Comparison of ENCODE assay signal across 1 cellular context in genomic region chr15:28986108-28986507, GRCh38.
TF ChIP-seq lines count a peak whose summit lies in the region.

No MANE protein-coding gene starts in this region.

TF ChIP-seq in H1, 55 proteins besides CTCF, POLR2A, EP300 and RAD21:
- TF ChIP-seq SIN3A (conservative IDR thresholded peaks at IDR 0.05 in 1 of 2, IDR thresholded peaks at IDR 0.05 in 1 of 2; ENCODE audit: low read depth in 1 of 2, low read length in 2 of 2) = no peak
- no peak for TF ChIP-seq NANOG (IDR thresholded peaks at IDR 0.05; ENCODE audit: insufficient read depth, low read depth, low read length, poor library complexity, severe bottlenecking)
- TF ChIP-seq SIX5 (IDR thresholded peaks at IDR 0.05; ENCODE audit: low read depth, low read length) = no peak
- TF ChIP-seq SRF (IDR thresholded peaks at IDR 0.05; ENCODE audit: low read depth, low read length) = no peak
- no peak for TF ChIP-seq E2F6 (IDR thresholded peaks at IDR 0.05)
- no peak for TF ChIP-seq RNF2 (IDR thresholded peaks at IDR 0.05; ENCODE audit: borderline replicate concordance, low read depth, low read length, missing control alignments, poor library complexity, severe bottlenecking)
- TF ChIP-seq JUN (IDR thresholded peaks at IDR 0.05; ENCODE audit: low read depth, low read length) = no peak
- TF ChIP-seq CHD7 (IDR thresholded peaks at IDR 0.05; ENCODE audit: insufficient replicate concordance, low read length) = no peak
- TF ChIP-seq EZH2 (IDR thresholded peaks at IDR 0.05; ENCODE audit: low read depth, low read length, severe bottlenecking) = no peak
- no peak for TF ChIP-seq GTF2F1 (IDR thresholded peaks at IDR 0.05; ENCODE audit: borderline replicate concordance, low read depth, low read length)
- TF ChIP-seq, protein P1, sequence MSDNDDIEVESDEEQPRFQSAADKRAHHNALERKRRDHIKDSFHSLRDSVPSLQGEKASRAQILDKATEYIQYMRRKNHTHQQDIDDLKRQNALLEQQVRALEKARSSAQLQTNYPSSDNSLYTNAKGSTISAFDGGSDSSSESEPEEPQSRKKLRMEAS (IDR thresholded peaks at IDR 0.05) = no peak
- TF ChIP-seq RXRA (IDR thresholded peaks at IDR 0.05; ENCODE audit: insufficient read depth, low read depth, low read length) = no peak
- TF ChIP-seq HDAC6 (IDR thresholded peaks at IDR 0.05; ENCODE audit: low read depth, low read length) = no peak
- no peak for TF ChIP-seq TAF7 (optimal IDR thresholded peaks at IDR 0.05; ENCODE audit: borderline replicate concordance, low read depth, low read length)
- TF ChIP-seq SP1 (IDR thresholded peaks at IDR 0.05; ENCODE audit: low read depth, low read length) = no peak
- no peak for TF ChIP-seq RFX5 (IDR thresholded peaks at IDR 0.05; ENCODE audit: borderline replicate concordance, low read depth, low read length)
- no peak for TF ChIP-seq FOSL1 (IDR thresholded peaks at IDR 0.05; ENCODE audit: insufficient read depth, low read depth, low read length)
- no peak for TF ChIP-seq KDM1A (IDR thresholded peaks at IDR 0.05; ENCODE audit: borderline replicate concordance, low read length)
